9 cellular contexts compared by ENCODE assay signal in the genomic region with DNA sequence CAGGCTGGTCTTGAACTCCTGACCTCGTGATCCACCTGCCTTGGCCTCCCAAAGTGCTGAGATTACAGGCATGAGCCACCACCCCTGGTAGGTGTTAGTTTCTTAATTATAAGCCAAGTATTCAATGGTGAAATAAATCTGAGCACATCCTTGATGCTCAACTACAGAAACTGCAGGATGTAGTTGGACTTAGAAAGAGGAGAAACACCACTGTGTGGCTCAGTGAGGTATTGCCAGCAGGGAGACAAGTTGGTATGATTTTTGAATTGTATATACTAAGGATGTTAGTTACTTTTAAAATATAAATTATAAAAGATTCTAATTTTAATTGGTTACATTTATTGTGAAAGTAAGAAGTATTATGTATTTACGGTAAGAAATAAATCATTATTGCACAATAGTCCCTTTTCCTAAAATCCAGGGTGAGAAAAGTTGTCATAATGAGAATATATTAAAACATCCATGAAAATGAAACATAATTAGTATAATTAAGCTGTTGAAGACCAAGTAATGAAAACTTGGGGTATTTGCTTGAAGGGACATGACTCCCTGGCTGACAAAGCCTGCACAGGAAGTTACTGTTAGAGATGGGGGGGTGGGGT. TPM values are rescaled to one million over a fixed set of nuclear protein-coding genes. Genes with fewer than 3 reads are reported as not detected.
A peak's percentile ranks its signal among the peaks of the same experiment; 100 is the strongest.
DNase-seq lines count a peak whose midpoint lies in the region; ATAC-seq, FAIRE-seq and TF ChIP-seq lines count a peak whose summit lies in the region.
"Had no signal": no experiment of that assay in that cellular context is flagged by ENCODE, and none has a peak within 500 bp of the region (broad histone marks: within the 10 kb centered on the region; RNA-seq: fewer than 3 reads in every experiment).

No MANE protein-coding gene starts in this region.

- FAIRE-seq in G401.6 (lab: Jason Lieb, UNC), result peak; percentile 81

- peak; percentile 82 for ATAC-seq in HG03159 (IDR thresholded peaks at IDR 0.05; ENCODE audit: unreplicated experiment)
- ATAC-seq in activated B cell treated with CpG ODN at 0.5 μM for 24 hours (ENCODE audit: low read depth), result peak; percentile 42
- no peak for ATAC-seq in HG03280 (IDR thresholded peaks at IDR 0.05; ENCODE audit: unreplicated experiment)

- CTCF ChIA-PET in activated B cell treated with CpG ODN at 0.5 μM for 24 hours (lab: Charles Lee), result no interaction called here

- no peak for TF ChIP-seq CTCF in activated B cell treated with CpG ODN at 0.5 μM for 24 hours (IDR thresholded peaks at IDR 0.05)

- no peak overlapping the region for H3K4me3 Mint-ChIP-seq in activated B cell treated with CpG ODN at 0.5 μM for 24 hours

- H3K4me1 Mint-ChIP-seq in activated B cell treated with CpG ODN at 0.5 μM for 24 hours, result no peaks in the 10 kb centered on the region

- no peak overlapping the region for H3K27ac Mint-ChIP-seq in activated B cell treated with CpG ODN at 0.5 μM for 24 hours

- POLR2A ChIA-PET in activated B cell treated with CpG ODN at 0.5 μM for 24 hours (lab: Charles Lee), result no interaction called here

- H3K27me3 Mint-ChIP-seq in activated B cell treated with CpG ODN at 0.5 μM for 24 hours, result no peaks in the 10 kb centered on the region

- H3K9me3 Mint-ChIP-seq in activated B cell treated with CpG ODN at 0.5 μM for 24 hours, result no peaks in the 10 kb centered on the region

- DNase-seq in activated B cell treated with CpG ODN at 0.5 μM for 24 hours, result no peak
- DNase-seq in lung microvascular endothelial cell (ENCODE audit: low read depth in 2 of 2), result peak; percentile 36 to 49
- no peak for DNase-seq in NCI-H1436 (lab: John Stamatoyannopoulos, UW)
- no peak for DNase-seq in activated CD8-positive, alpha-beta memory T cell treated with anti-CD3 and anti-CD28 coated beads, Interleukin-2, amount 50 U/mL, for 48 hours
- no peak for DNase-seq in NCI-H2081 (lab: John Stamatoyannopoulos, UW)

- intact Hi-C loops in activated B cell treated with CpG ODN at 0.5 μM for 24 hours (cut with micrococcal nuclease), result loop anchor here (2.0 kb wide), 1 partner anchor 18 kb away; a partner anchor contains a TSS

- peaks cover 60% of the 10 kb centered on the region for H3K36me3 Mint-ChIP-seq in activated B cell treated with CpG ODN at 0.5 μM for 24 hours (ENCODE audit: low read depth)

RNA-seq across cellular contexts. Expression of a gene that starts 17.6 kb away (rescaled TPM):
- total RNA-seq in activated B cell treated with CpG ODN at 0.5 μM for 24 hours (8.1 and 8.2 TPM in 2 replicates), lung microvascular endothelial cell (5.4 and 7.8 TPM in 2 replicates)

RNA-seq across cellular contexts. Expression of a gene that starts 23.2 kb away (rescaled TPM):
- 21.0 and 25.6 TPM in 2 replicates for total RNA-seq in activated B cell treated with CpG ODN at 0.5 μM for 24 hours
- not detected in 2 replicates for total RNA-seq in lung microvascular endothelial cell
- total RNA-seq: pulmonary artery endothelial cell had no signal

RNA-seq across cellular contexts. Expression of a gene that starts 33.5 kb away (rescaled TPM):
- 2,505 and 3,226 TPM in 2 replicates for total RNA-seq in activated B cell treated with CpG ODN at 0.5 μM for 24 hours
- total RNA-seq in lung microvascular endothelial cell, result 1,609 and 1,971 TPM in 2 replicates

Comparison
In these comparisons a context has a peak if more than half of its experiments do, and no peak if none do; other contexts are left out.
1. DNase-seq: peak in lung microvascular endothelial cell (2 of 2); none in activated B cell treated with CpG ODN at 0.5 μM for 24 hours (single experiment), NCI-H1436 (single experiment), activated CD8-positive, alpha-beta memory T cell treated with anti-CD3 and anti-CD28 coated beads, Interleukin-2, amount 50 U/mL, for 48 hours (single experiment) and NCI-H2081 (0 of 2).
2. RNA of a gene that starts 23.2 kb away (total RNA-seq): 21.0 to 25.6 TPM in activated B cell treated with CpG ODN at 0.5 μM for 24 hours; not detected in lung microvascular endothelial cell; every median in the first group is over 10 times any median in the second.